23 cellular contexts compared by ENCODE assay signal in the genomic region with DNA sequence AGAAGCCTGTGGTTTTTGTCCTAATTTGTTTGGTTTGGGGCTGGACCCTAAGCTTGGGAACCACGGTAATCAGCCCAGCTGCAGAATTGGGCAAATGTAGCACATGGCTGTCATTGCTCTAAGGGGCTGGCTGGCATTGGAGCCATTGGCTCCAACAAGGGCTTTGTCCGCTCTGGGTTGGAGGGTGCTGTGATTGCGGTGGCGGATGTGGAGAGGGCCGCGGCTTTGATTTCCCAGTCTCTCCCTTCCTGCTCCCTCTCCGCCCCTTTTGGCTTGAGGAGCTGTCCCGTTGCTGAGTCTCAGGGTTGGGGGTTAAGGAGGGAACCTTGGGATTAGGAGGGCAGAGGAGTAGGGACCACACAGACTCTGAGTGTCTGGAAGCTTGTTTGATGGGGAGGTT.
DNase-seq lines count a peak whose midpoint lies in the region; ATAC-seq, FAIRE-seq and TF ChIP-seq lines count a peak whose summit lies in the region.
"Had no signal": no experiment of that assay in that cellular context is flagged by ENCODE, and none has a peak within 500 bp of the region (broad histone marks: within the 10 kb centered on the region; RNA-seq: fewer than 3 reads in every experiment).

No MANE protein-coding gene starts in this region.

- H4K20me1 ChIP-seq in K562 (replicated peaks; ENCODE audit: control insufficient read depth, insufficient read depth, low read length), result no peaks in the 10 kb centered on the region
- H4K20me1 ChIP-seq: BLaER1 had no signal

- in situ Hi-C loops in K562 (cut with MboI), result loop anchor here (25.0 kb wide), 1 partner anchor 1210 kb away; no protein-coding TSS in a partner anchor

- POLR2A ChIA-PET in K562 (lab: Yijun Ruan, JAX), result interaction anchor here (0.6 to 1.7 kb wide), 3 partner anchors 8 to 152 kb away, joined by 3 to 5 read pairs (median 5); no protein-coding TSS in a partner anchor

- 0% methylated on average over 8 of the region's 8 CpGs for WGBS in K562 (ENCODE audit: insufficient coverage, low coverage, missing lambda C conversion rate)
- WGBS in neuronal stem cell (ENCODE audit: extremely low coverage in 2 of 2, insufficient read length in 2 of 2, insufficient replicate concordance in 1 of 2), 2 donors, result no CpG with 5 or more reads among the region's 8 CpGs

- TF ChIP-seq POLR2A in K562 (conservative IDR thresholded peaks at IDR 0.05), result no peak

- TF ChIP-seq CTCF in WERI-Rb-1 (IDR thresholded peaks at IDR 0.05; ENCODE audit: low read depth, low read length) (no peak), K562 (IDR thresholded peaks at IDR 0.05 in 2 of 3, conservative IDR thresholded peaks at IDR 0.05 in 1 of 3; ENCODE audit: insufficient read depth in 2 of 3, low read depth in 1 of 3, low read length in 3 of 3) (no peak)

- H2AK5ac ChIP-seq in neuronal stem cell (ENCODE audit: low read depth, low read length), result no peak overlapping the region

- ATAC-seq in K562 (no peak), HG03442 (IDR thresholded peaks at IDR 0.05; ENCODE audit: unreplicated experiment) (no peak), HG02610 (IDR thresholded peaks at IDR 0.05; ENCODE audit: unreplicated experiment) (no peak)

- no peaks in the 10 kb centered on the region for H3K79me2 ChIP-seq in K562 (ENCODE audit: control insufficient read depth, insufficient read depth, low read length)

- no peak overlapping the region for H2BK15ac ChIP-seq in neuronal stem cell (ENCODE audit: low read length)

- H3K9ac ChIP-seq in K562 (ENCODE audit: insufficient read depth in 1 of 2, low read depth in 2 of 2, low read length in 2 of 2) (no peak overlapping the region), neuronal stem cell (ENCODE audit: low read depth, low read length, poor library complexity) (no peak overlapping the region)
- H3K9ac ChIP-seq: BLaER1 had no signal

- no peak overlapping the region for H3K4me2 ChIP-seq in K562 (ENCODE audit: insufficient read depth, low read length)
- no peak overlapping the region for H3K4me2 ChIP-seq in neuronal stem cell (ENCODE audit: insufficient read depth, low read length, poor library complexity, severe bottlenecking)
- H3K4me2 ChIP-seq: BLaER1 had no signal

- H4K91ac ChIP-seq in neuronal stem cell (ENCODE audit: low read depth, low read length, poor library complexity), result no peak overlapping the region

- TF ChIP-seq RAD21 in K562 (CRISPR knock-in tag; conservative IDR thresholded peaks at IDR 0.05 in 1 of 2, IDR thresholded peaks at IDR 0.05 in 1 of 2), result no peak

- H2BK5ac ChIP-seq in neuronal stem cell (ENCODE audit: low read length), result no peak overlapping the region

- H3K4me1 ChIP-seq in K562 (replicated peaks in 1 of 2; ENCODE audit: control insufficient read depth in 2 of 2, insufficient read depth in 2 of 2, low read length in 2 of 2), result no peaks in the 10 kb centered on the region; a peak in 1 of 5 replicates
- H3K4me1 ChIP-seq in neuronal stem cell (ENCODE audit: control insufficient read depth in 2 of 2, insufficient read depth in 1 of 2, low read depth in 1 of 2, low read length in 2 of 2), result no peaks in the 10 kb centered on the region
- H3K4me1 ChIP-seq: BLaER1 had no signal

- no peaks in the 10 kb centered on the region for H3K36me3 ChIP-seq in WERI-Rb-1
- no peaks in the 10 kb centered on the region for H3K36me3 ChIP-seq in K562 (ENCODE audit: control insufficient read depth, insufficient read depth, low read length)
- H3K36me3 ChIP-seq in neuronal stem cell (replicated peaks in 1 of 2; ENCODE audit: control insufficient read depth in 2 of 2, insufficient read depth in 2 of 2, low read length in 2 of 2), result no peaks in the 10 kb centered on the region
- H3K36me3 ChIP-seq: BE2C, BLaER1 had no signal

- H3K9me3 ChIP-seq in WERI-Rb-1 (ENCODE audit: severe bottlenecking), result peaks cover 7% of the 10 kb centered on the region
- no peaks in the 10 kb centered on the region for H3K9me3 ChIP-seq in K562 (replicated peaks; ENCODE audit: control insufficient read depth, insufficient read depth, low read depth, low read length)
- no peaks in the 10 kb centered on the region for H3K9me3 ChIP-seq in neuronal stem cell (replicated peaks in 1 of 2; ENCODE audit: control insufficient read depth in 2 of 2, insufficient read depth in 1 of 2, low read depth in 1 of 2, low read length in 2 of 2)
- H3K9me3 ChIP-seq: BLaER1 had no signal

- no TSS peak for BruUV-seq in K562 (replicated peaks; lab: Mats Ljungman, UMichigan)

- no peak overlapping the region for H3K27ac ChIP-seq in WERI-Rb-1
- no peak overlapping the region for H3K27ac ChIP-seq in K562 (ENCODE audit: extremely low read depth, low read depth, low read length)
- no peak overlapping the region for H3K27ac ChIP-seq in neuronal stem cell (replicated peaks; ENCODE audit: low read length)
- H3K27ac ChIP-seq: BLaER1 had no signal

- no peak overlapping the region for H2BK120ac ChIP-seq in neuronal stem cell (ENCODE audit: low read depth, low read length)

- no peak overlapping the region for H3K4me3 ChIP-seq in WERI-Rb-1 (ENCODE audit: low read depth, low read length)
- no peak overlapping the region for H3K4me3 ChIP-seq in K562
- no peak overlapping the region for H3K4me3 ChIP-seq in neuronal stem cell (ENCODE audit: low read length in 2 of 2)
- H3K4me3 ChIP-seq: BLaER1 had no signal

- no peak overlapping the region for H4K8ac ChIP-seq in neuronal stem cell (ENCODE audit: low read depth, low read length)

- no peaks in the 10 kb centered on the region for H3K79me1 ChIP-seq in neuronal stem cell (ENCODE audit: low read depth, low read length)

- no peak overlapping the region for H3K23ac ChIP-seq in neuronal stem cell (ENCODE audit: low read depth, low read length, poor library complexity)

- H3K27me3 ChIP-seq in WERI-Rb-1 (ENCODE audit: insufficient read depth, low read depth, severe bottlenecking) (no peaks in the 10 kb centered on the region), K562 (ENCODE audit: control insufficient read depth in 2 of 2, insufficient read depth in 2 of 2, low read length in 2 of 2) (peaks cover 18 to 60% of the 10 kb centered on the region in 2 experiments; a peak in 4 of 5 replicates), neuronal stem cell (ENCODE audit: control insufficient read depth in 3 of 3, insufficient read depth in 3 of 3, low read depth in 1 of 3, low read length in 3 of 3) (peaks cover 0 to 4% (median 0%) of the 10 kb centered on the region in 3 experiments)
- H3K27me3 ChIP-seq: BE2C, BLaER1 had no signal

- TF ChIP-seq EP300 in K562 (IDR thresholded peaks at IDR 0.05; ENCODE audit: low read length), result no peak

- peak overlapping the region; percentile 12 for H3K14ac ChIP-seq in neuronal stem cell (ENCODE audit: low read length)

- H2BK12ac ChIP-seq in neuronal stem cell (ENCODE audit: low read length), result no peak overlapping the region

- CTCF ChIA-PET in K562 (lab: Yijun Ruan, JAX; ENCODE audit: low intra/inter-chr PET ratio), result no interaction called here

- DNase-seq in WERI-Rb-1 (peak; percentile 18), K562 (ENCODE audit: extremely low read depth in 1 of 4, low spot score in 3 of 4) (no peak), islet precursor cell (peak; percentile 12), neuronal stem cell (ENCODE audit: low spot score) (no peak), NCI-H69 (lab: John Stamatoyannopoulos, UW) (no peak)
- no peak for DNase-seq in activated CD4-positive, CD25-positive, alpha-beta regulatory T cell treated with anti-CD3 and anti-CD28 coated beads, Interleukin-2, amount 50 U/mL, for 72 hours
- DNase-seq: 8988T; ACHN; BE2C; C1 segment of cervical spinal cord; CD4-positive, alpha-beta memory T cell; CD4-positive, CD25-positive, alpha-beta regulatory T cell; CD8-positive, alpha-beta memory T cell; COR-L47; DMS79 treated with DMSO at 0.1 percent for 48 hours; GF-D8 had no signal

- intact Hi-C loops in K562 (cut with micrococcal nuclease), result no loop called here

- no peak overlapping the region for H3K18ac ChIP-seq in neuronal stem cell (ENCODE audit: low read length)

- no peak overlapping the region for H2AFZ ChIP-seq in K562 (ENCODE audit: low read depth, low read length)
- H2AFZ ChIP-seq in neuronal stem cell (ENCODE audit: low read length), result no peak overlapping the region

- H3K4ac ChIP-seq in neuronal stem cell (ENCODE audit: low read length), result no peak overlapping the region

- no peaks in the 10 kb centered on the region for H3K9me1 ChIP-seq in K562 (ENCODE audit: control insufficient read depth, insufficient read depth, low read length)

- FAIRE-seq in K562 (lab: Jason Lieb, UNC), result no peak
- FAIRE-seq: A204.1, G401.6, GM12891, GM19239 had no signal

TF ChIP-seq in K562, 482 proteins besides CTCF, POLR2A, EP300 and RAD21:
- TF ChIP-seq RBFOX2 (IDR thresholded peaks at IDR 0.05; ENCODE audit: low read depth, low read length), result no peak
- 0 out of 2 replicates have a peak, but pooled peaks have one; percentile 12 for TF ChIP-seq STAG1 (CRISPR knock-in tag; IDR thresholded peaks at IDR 0.05; ENCODE audit: borderline replicate concordance)
TF ChIP-seq in K562: peak in this region for 1.

Comparison
In these comparisons a context has a peak if more than half of its experiments do, and no peak if none do; other contexts are left out.
1. DNase-seq: peak in WERI-Rb-1 (single experiment) and islet precursor cell (single experiment); none in K562 (0 of 4), neuronal stem cell (single experiment), NCI-H69 (single experiment) and activated CD4-positive, CD25-positive, alpha-beta regulatory T cell treated with anti-CD3 and anti-CD28 coated beads, Interleukin-2, amount 50 U/mL, for 72 hours (single experiment).